In the genomic region with DNA sequence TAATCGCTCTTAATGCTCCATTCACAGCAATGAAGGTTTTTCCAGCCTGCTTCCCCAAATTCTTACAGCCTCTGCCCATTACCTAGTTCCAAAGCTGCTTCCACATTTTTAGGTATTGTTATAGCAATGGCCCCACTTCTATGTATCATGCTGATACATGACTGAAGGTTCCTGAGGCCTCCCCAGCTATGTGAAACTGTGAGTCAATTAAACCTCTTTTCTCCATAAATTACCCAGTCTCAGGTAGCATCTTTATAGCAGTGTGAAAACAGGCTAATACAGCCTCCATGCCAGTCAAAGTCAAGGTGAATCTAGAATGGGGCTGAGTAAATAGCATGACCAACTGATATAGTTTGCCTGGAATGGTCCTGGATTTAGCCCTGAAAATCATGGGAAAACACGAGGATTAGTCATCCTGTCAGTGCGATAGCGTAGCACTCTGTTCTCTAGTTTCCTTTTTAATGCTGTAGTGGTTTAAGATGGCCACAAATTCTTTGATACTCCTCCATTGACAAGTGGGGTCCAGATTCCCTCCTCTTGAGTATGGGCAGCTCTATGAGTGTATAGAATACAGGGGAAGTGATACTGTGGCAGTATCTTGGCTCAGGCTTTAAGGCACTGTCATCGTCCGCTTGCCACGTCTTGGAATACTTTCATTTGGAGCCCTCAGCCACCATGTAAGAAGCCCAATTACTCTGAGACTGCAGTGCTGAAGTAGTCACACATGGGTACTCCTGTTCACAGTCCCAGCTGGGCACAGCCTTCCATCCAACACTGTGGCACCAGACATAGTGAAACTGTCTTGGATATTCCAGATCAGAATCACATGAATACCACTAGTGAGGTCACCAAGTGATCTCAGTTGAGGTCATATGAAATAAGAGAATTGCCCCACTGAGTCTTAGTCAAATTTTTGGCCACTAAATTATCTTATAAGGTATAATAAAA, we compare ENCODE assay signal across 2 cellular contexts.
TF ChIP-seq lines count a peak whose summit lies in the region.

No MANE protein-coding gene starts in this region.

TF ChIP-seq in SK-N-SH, 30 proteins besides CTCF, POLR2A, EP300 and RAD21 (continued from another document):
- TF ChIP-seq ZBTB33 (IDR thresholded peaks at IDR 0.05; ENCODE audit: borderline replicate concordance, low read depth) (no peak), TAF1 (IDR thresholded peaks at IDR 0.05; ENCODE audit: borderline replicate concordance, low read depth, low read length) (no peak), ELF1 (IDR thresholded peaks at IDR 0.05) (no peak), SIN3A (IDR thresholded peaks at IDR 0.05; ENCODE audit: borderline replicate concordance, low read depth, low read length) (no peak), JUND (IDR thresholded peaks at IDR 0.05) (no peak), TCF12 (IDR thresholded peaks at IDR 0.05) (no peak), USF1 (IDR thresholded peaks at IDR 0.05; ENCODE audit: borderline replicate concordance, low read depth) (no peak), NFIC (IDR thresholded peaks at IDR 0.05; ENCODE audit: borderline replicate concordance) (no peak), SMC3 (IDR thresholded peaks at IDR 0.05; ENCODE audit: low read depth, low read length) (no peak), FOXM1 (IDR thresholded peaks at IDR 0.05; ENCODE audit: low read depth) (no peak)
- TF ChIP-seq, protein P1, sequence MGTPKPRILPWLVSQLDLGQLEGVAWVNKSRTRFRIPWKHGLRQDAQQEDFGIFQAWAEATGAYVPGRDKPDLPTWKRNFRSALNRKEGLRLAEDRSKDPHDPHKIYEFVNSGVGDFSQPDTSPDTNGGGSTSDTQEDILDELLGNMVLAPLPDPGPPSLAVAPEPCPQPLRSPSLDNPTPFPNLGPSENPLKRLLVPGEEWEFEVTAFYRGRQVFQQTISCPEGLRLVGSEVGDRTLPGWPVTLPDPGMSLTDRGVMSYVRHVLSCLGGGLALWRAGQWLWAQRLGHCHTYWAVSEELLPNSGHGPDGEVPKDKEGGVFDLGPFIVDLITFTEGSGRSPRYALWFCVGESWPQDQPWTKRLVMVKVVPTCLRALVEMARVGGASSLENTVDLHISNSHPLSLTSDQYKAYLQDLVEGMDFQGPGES (IDR thresholded peaks at IDR 0.05; ENCODE audit: low read depth, low read length), result no peak
TF ChIP-seq in SK-N-SH: peak in this region for 0.

TF ChIP-seq in SK-N-SH treated with all-trans-retinoic acid at 6 μM for 48 hours, 23 proteins besides CTCF, POLR2A, EP300 and RAD21 (continued from another document):
- TF ChIP-seq, protein P2, sequence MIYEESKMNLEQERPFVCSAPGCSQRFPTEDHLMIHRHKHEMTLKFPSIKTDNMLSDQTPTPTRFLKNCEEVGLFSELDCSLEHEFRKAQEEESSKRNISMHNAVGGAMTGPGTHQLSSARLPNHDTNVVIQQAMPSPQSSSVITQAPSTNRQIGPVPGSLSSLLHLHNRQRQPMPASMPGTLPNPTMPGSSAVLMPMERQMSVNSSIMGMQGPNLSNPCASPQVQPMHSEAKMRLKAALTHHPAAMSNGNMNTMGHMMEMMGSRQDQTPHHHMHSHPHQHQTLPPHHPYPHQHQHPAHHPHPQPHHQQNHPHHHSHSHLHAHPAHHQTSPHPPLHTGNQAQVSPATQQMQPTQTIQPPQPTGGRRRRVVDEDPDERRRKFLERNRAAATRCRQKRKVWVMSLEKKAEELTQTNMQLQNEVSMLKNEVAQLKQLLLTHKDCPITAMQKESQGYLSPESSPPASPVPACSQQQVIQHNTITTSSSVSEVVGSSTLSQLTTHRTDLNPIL (CRISPR knock-in tag; IDR thresholded peaks at IDR 0.05; ENCODE audit: low read depth), result no peak
- no peak for TF ChIP-seq BACH2 (CRISPR knock-in tag; IDR thresholded peaks at IDR 0.05; ENCODE audit: borderline replicate concordance)
- TF ChIP-seq ZFP30 (CRISPR knock-in tag; IDR thresholded peaks at IDR 0.05), result no peak
- TF ChIP-seq, protein P3, sequence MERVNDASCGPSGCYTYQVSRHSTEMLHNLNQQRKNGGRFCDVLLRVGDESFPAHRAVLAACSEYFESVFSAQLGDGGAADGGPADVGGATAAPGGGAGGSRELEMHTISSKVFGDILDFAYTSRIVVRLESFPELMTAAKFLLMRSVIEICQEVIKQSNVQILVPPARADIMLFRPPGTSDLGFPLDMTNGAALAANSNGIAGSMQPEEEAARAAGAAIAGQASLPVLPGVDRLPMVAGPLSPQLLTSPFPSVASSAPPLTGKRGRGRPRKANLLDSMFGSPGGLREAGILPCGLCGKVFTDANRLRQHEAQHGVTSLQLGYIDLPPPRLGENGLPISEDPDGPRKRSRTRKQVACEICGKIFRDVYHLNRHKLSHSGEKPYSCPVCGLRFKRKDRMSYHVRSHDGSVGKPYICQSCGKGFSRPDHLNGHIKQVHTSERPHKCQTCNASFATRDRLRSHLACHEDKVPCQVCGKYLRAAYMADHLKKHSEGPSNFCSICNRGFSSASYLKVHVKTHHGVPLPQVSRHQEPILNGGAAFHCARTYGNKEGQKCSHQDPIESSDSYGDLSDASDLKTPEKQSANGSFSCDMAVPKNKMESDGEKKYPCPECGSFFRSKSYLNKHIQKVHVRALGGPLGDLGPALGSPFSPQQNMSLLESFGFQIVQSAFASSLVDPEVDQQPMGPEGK (CRISPR knock-in tag; IDR thresholded peaks at IDR 0.05; ENCODE audit: borderline replicate concordance), result no peak
